Comparison of ENCODE assay signal across 12 cellular contexts in the genomic region with DNA sequence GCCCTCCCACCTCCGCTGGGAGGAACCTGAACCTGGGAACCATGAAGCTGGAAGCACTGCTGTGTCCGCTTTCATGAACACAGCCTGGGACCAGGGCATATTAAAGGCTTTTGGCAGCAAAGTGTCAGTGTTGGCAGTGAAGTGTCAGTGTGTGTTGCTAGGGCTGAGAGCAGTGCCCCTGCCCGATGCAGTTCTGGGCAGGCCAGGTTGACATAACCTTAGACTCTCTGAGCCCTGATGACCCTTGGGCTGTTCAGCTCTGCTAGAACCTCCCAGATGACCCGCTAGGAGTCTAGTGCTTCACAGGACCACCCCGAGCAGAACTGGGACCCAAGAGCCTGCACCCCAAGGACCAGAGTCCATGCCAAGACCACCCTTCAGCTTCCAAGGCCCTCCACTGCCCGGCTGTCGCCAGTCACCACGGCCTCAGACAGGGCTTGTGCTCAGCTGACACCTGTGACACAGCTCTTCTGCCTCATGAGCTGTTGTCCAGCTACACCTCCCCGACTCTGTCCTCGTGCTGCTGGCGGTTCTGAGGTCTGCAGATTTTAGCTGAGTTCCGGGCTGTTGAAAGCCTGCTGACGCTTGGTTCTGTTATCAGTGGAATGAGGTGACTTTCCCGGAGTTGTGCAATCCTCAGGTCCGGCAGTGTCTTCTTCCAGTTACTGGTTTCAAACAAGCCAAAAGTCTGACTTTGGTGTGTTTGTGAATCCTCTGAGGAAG. TPM values are rescaled to one million over a fixed set of nuclear protein-coding genes. Genes with fewer than 3 reads are reported as not detected.
A peak's percentile ranks its signal among the peaks of the same experiment; 100 is the strongest.
DNase-seq lines count a peak whose midpoint lies in the region; ATAC-seq, FAIRE-seq and TF ChIP-seq lines count a peak whose summit lies in the region.
"Not testable (repeated sequence)": the region's sequence is repeated elsewhere in the genome, so short reads cannot be mapped to it uniquely, and the experiment has no call there.
"Had no signal": no experiment of that assay in that cellular context is flagged by ENCODE, and none has a peak within 500 bp of the region (broad histone marks: within the 10 kb centered on the region; RNA-seq: fewer than 3 reads in every experiment).

No MANE protein-coding gene starts in this region.

- intact Hi-C loops in K562 (cut with micrococcal nuclease); heart left ventricle (cut with DNase I); left ventricle myocardium superior (cut with micrococcal nuclease); left lung (cut with DNase I); lower lobe of right lung (cut with DNase I); pancreas (cut with DNase I): not testable (repeated sequence)

- H3K79me2 ChIP-seq in K562 (ENCODE audit: control insufficient read depth, insufficient read depth, low read length) = not testable (repeated sequence)

- H3K4me1 ChIP-seq in K562 (replicated peaks in 1 of 2; ENCODE audit: control insufficient read depth in 2 of 2, insufficient read depth in 2 of 2, low read length in 2 of 2); gastroesophageal sphincter; heart left ventricle; left lung; lower lobe of right lung; pancreas: not testable (repeated sequence)

- not testable (repeated sequence) for H3K4me2 ChIP-seq in K562 (ENCODE audit: insufficient read depth, low read length)

- no CpG with 5 or more reads among the region's 15 CpGs for WGBS in K562 (ENCODE audit: insufficient coverage, low coverage, missing lambda C conversion rate)
- WGBS in gastroesophageal sphincter (ENCODE audit: low coverage in 1 of 2), 2 donors = no CpG with 5 or more reads among the region's 15 CpGs
- no CpG with 5 or more reads among the region's 15 CpGs for WGBS in heart left ventricle, 4 donors
- no CpG with 5 or more reads among the region's 15 CpGs for WGBS in pancreas, 2 donors

- CTCF ChIA-PET in K562 (lab: Yijun Ruan, JAX; ENCODE audit: low intra/inter-chr PET ratio) = not testable (repeated sequence)

- TF ChIP-seq CTCF in K562 (IDR thresholded peaks at IDR 0.05 in 2 of 3, conservative IDR thresholded peaks at IDR 0.05 in 1 of 3; ENCODE audit: insufficient read depth in 2 of 3, low read depth in 1 of 3, low read length in 3 of 3); gastroesophageal sphincter (IDR thresholded peaks at IDR 0.05); heart left ventricle (IDR thresholded peaks at IDR 0.05); left lung (IDR thresholded peaks at IDR 0.05); lower lobe of right lung (IDR thresholded peaks at IDR 0.05); pancreas (IDR thresholded peaks at IDR 0.05): not testable (repeated sequence)

- in situ Hi-C loops in K562 (cut with MboI) = not testable (repeated sequence)

- DNase-seq in K562 (ENCODE audit: extremely low read depth in 1 of 4, low spot score in 3 of 4); heart left ventricle; left ventricle myocardium superior; left lung; lower lobe of right lung; pancreas: not testable (repeated sequence)

- ATAC-seq in K562 (peak; percentile 97), gastroesophageal sphincter (peak; percentile 79), heart left ventricle (peak in 3 of 4 donors; percentile 52 to 60 (median 55)), left ventricle myocardium superior (peak; percentile 50), left lung (peak; percentile 31), lower lobe of right lung (peak; percentile 11 to 16), pancreas (peak in 3 of 4 donors; percentile 35 to 43 (median 38))

- H3K9ac ChIP-seq in K562 (ENCODE audit: insufficient read depth in 1 of 2, low read depth in 2 of 2, low read length in 2 of 2) = not testable (repeated sequence)

- H3K27me3 ChIP-seq in K562 (ENCODE audit: control insufficient read depth in 2 of 2, insufficient read depth in 2 of 2, low read length in 2 of 2); gastroesophageal sphincter; heart left ventricle; left lung; lower lobe of right lung (ENCODE audit: low read depth); pancreas: not testable (repeated sequence)

- H2AFZ ChIP-seq in K562 (ENCODE audit: low read depth, low read length) = not testable (repeated sequence)

- not testable (repeated sequence) for H3K9me1 ChIP-seq in K562 (ENCODE audit: control insufficient read depth, insufficient read depth, low read length)

- not testable (repeated sequence) for BruUV-seq in K562 (replicated peaks; lab: Mats Ljungman, UMichigan)

- POLR2A ChIA-PET in K562 (lab: Yijun Ruan, JAX) = not testable (repeated sequence)

- TF ChIP-seq EP300 in K562 (IDR thresholded peaks at IDR 0.05; ENCODE audit: low read length); gastroesophageal sphincter (IDR thresholded peaks at IDR 0.05): not testable (repeated sequence)

- TF ChIP-seq RAD21 in K562 (CRISPR knock-in tag; conservative IDR thresholded peaks at IDR 0.05 in 1 of 2, IDR thresholded peaks at IDR 0.05 in 1 of 2) = not testable (repeated sequence)

- FAIRE-seq in K562 (lab: Jason Lieb, UNC) = peak; percentile 100
- not testable (repeated sequence) for FAIRE-seq in pancreas (lab: Jason Lieb, UNC)

- H3K4me3 ChIP-seq in K562, gastroesophageal sphincter, heart left ventricle, left lung, lower lobe of right lung, pancreas: not testable (repeated sequence)

- TF ChIP-seq POLR2A in K562 (conservative IDR thresholded peaks at IDR 0.05); gastroesophageal sphincter (IDR thresholded peaks at IDR 0.05); heart left ventricle (IDR thresholded peaks at IDR 0.05): not testable (repeated sequence)

- not testable (repeated sequence) for H3K27ac ChIP-seq in K562 (ENCODE audit: extremely low read depth, low read depth, low read length); gastroesophageal sphincter; heart left ventricle; left lung; lower lobe of right lung; pancreas

- not testable (repeated sequence) for H4K20me1 ChIP-seq in K562 (replicated peaks; ENCODE audit: control insufficient read depth, insufficient read depth, low read length)

- not testable (repeated sequence) for H3K36me3 ChIP-seq in K562 (ENCODE audit: control insufficient read depth, insufficient read depth, low read length); gastroesophageal sphincter; heart left ventricle; left lung; lower lobe of right lung; pancreas

- H3K9me3 ChIP-seq in K562 (replicated peaks; ENCODE audit: control insufficient read depth, insufficient read depth, low read depth, low read length); gastroesophageal sphincter; heart left ventricle; left lung; lower lobe of right lung; pancreas: not testable (repeated sequence)

RNA-seq across cellular contexts. Expression of a gene that starts 11.9 kb away (rescaled TPM):
- 17.6 and 59.1 TPM in 2 replicates for total RNA-seq in K562 (2011; cell fraction: chromatin; rRNA removed; ENCODE audit: low replicate concordance)
- total RNA-seq in K562 (2011; cell fraction: nucleolus; rRNA removed) = 28.7 and 30.2 TPM in 2 replicates
- 20.5 and 23.3 TPM in 2 replicates for total RNA-seq in K562 (2011; cell fraction: nucleoplasm; rRNA removed)
- total RNA-seq in K562 (2014; rRNA removed) = 4.9 and 6.0 TPM in 2 replicates
- total RNA-seq in K562 (2014; rRNA removed; fragmentation: Illumina TruSeq; extraction: Trizol) = 2.4 and 3.3 TPM in 2 replicates
- 7.0 and 7.4 TPM in 2 replicates for total RNA-seq in K562 (2015; rRNA removed; fragmentation: Illumina TruSeq; extraction: Trizol)
- 8.5 and 8.8 TPM in 2 replicates for total RNA-seq in K562 (2021)
- 7.4 and 14.4 TPM in 2 replicates for polyA plus RNA-seq in K562 (2011; rRNA removed)
- polyA plus RNA-seq in K562 (2011; cell fraction: cytosol; rRNA removed) = 9.6 and 14.8 TPM in 2 replicates
- 52.4 and 74.8 TPM in 2 replicates for polyA plus RNA-seq in K562 (2011; cell fraction: nucleus; rRNA removed)
- 9.3 and 10.8 TPM in 2 replicates for polyA plus RNA-seq in K562 (2012)
- 5.4 and 7.2 TPM in 2 replicates for polyA plus RNA-seq in K562 (2014; fragmentation: Illumina TruSeq; extraction: Trizol)
- polyA plus RNA-seq in K562 (2014; fragmentation: Nextera tagmentation; extraction: Ambion mirVana) = under 1 TPM; 0.32 to 0.52 TPM
- polyA plus RNA-seq in K562 (2014; rRNA removed) = 6.0 and 6.9 TPM in 2 replicates
- 6.6 and 10.2 TPM in 2 replicates for polyA minus RNA-seq in K562 (2011; rRNA and poly(A)+ RNA removed)
- polyA minus RNA-seq in K562 (2011; cell fraction: cytosol; rRNA and poly(A)+ RNA removed) = 3.5 and 4.3 TPM in 2 replicates
- 14.1 and 29.7 TPM in 2 replicates for polyA minus RNA-seq in K562 (2011; cell fraction: nucleus; rRNA and poly(A)+ RNA removed)
- 100 to 1,000 TPM in 1 of 4 donors, 10 to 100 TPM in 3; 45.6 to 259 (median 82.1) TPM for total RNA-seq in gastroesophageal sphincter
- 100 to 1,000 TPM in 3 of 9 donors, 10 to 100 TPM in 6; 40.9 to 307 (median 75.7) TPM for total RNA-seq in heart left ventricle
- polyA plus RNA-seq in heart left ventricle = 10 to 100 TPM; 30.8 to 33.0 TPM
- total RNA-seq in left ventricle myocardium superior = 84.0 TPM
- 100 to 1,000 TPM in 1 of 2 donors, 10 to 100 TPM in 1; 81.3 to 101 TPM for total RNA-seq in left lung
- total RNA-seq in lower lobe of right lung = 162 TPM
- 100 to 1,000 TPM in 4 of 6 donors, 10 to 100 TPM in 2; 15.3 to 665 (median 166) TPM for total RNA-seq in pancreas
- polyA plus RNA-seq in pancreas = 100 to 1,000 TPM in 1 of 2 donors, 10 to 100 TPM in 1; 46.1 to 137 TPM

RNA-seq across cellular contexts. Expression of a gene that starts 20.9 kb away (rescaled TPM):
- 26.8 and 57.5 TPM in 2 replicates for total RNA-seq in K562 (2011; cell fraction: chromatin; rRNA removed; ENCODE audit: low replicate concordance)
- 34.0 and 42.2 TPM in 2 replicates for total RNA-seq in K562 (2011; cell fraction: nucleolus; rRNA removed)
- total RNA-seq in K562 (2011; cell fraction: nucleoplasm; rRNA removed) = 22.1 and 27.8 TPM in 2 replicates
- 4.6 and 6.4 TPM in 2 replicates for total RNA-seq in K562 (2014; rRNA removed)
- total RNA-seq in K562 (2014; rRNA removed; fragmentation: Illumina TruSeq; extraction: Trizol) = 2.2 and 3.5 TPM in 2 replicates
- total RNA-seq in K562 (2015; rRNA removed; fragmentation: Illumina TruSeq; extraction: Trizol) = 6.6 and 6.9 TPM in 2 replicates
- 7.6 and 9.3 TPM in 2 replicates for total RNA-seq in K562 (2021)
- 7.2 and 14.8 TPM in 2 replicates for polyA plus RNA-seq in K562 (2011; rRNA removed)
- 11.2 and 13.8 TPM in 2 replicates for polyA plus RNA-seq in K562 (2011; cell fraction: cytosol; rRNA removed)
- polyA plus RNA-seq in K562 (2011; cell fraction: nucleus; rRNA removed) = 42.4 and 58.8 TPM in 2 replicates
- polyA plus RNA-seq in K562 (2012) = 9.7 and 11.2 TPM in 2 replicates
- polyA plus RNA-seq in K562 (2014; fragmentation: Illumina TruSeq; extraction: Trizol) = 5.0 and 6.5 TPM in 2 replicates
- polyA plus RNA-seq in K562 (2014; fragmentation: Nextera tagmentation; extraction: Ambion mirVana) = under 1 TPM; 0.27 to 0.50 TPM
- polyA plus RNA-seq in K562 (2014; rRNA removed) = 6.1 and 7.2 TPM in 2 replicates
- polyA minus RNA-seq in K562 (2011; rRNA and poly(A)+ RNA removed) = 5.8 and 10.2 TPM in 2 replicates
- polyA minus RNA-seq in K562 (2011; cell fraction: cytosol; rRNA and poly(A)+ RNA removed) = 4.3 and 5.0 TPM in 2 replicates
- polyA minus RNA-seq in K562 (2011; cell fraction: nucleus; rRNA and poly(A)+ RNA removed) = 12.0 and 25.4 TPM in 2 replicates
- 100 to 1,000 TPM in 1 of 4 donors, 10 to 100 TPM in 3; 50.4 to 111 (median 81.5) TPM for total RNA-seq in gastroesophageal sphincter
- total RNA-seq in heart left ventricle = 100 to 1,000 TPM in 3 of 9 donors, 10 to 100 TPM in 6; 51.6 to 301 (median 82.4) TPM
- 10 to 100 TPM; 34.5 to 34.6 TPM for polyA plus RNA-seq in heart left ventricle
- total RNA-seq in left ventricle myocardium superior = 96.3 TPM
- 100 to 1,000 TPM in 1 of 2 donors, 10 to 100 TPM in 1; 95.5 to 124 TPM for total RNA-seq in left lung
- 175 TPM for total RNA-seq in lower lobe of right lung
- total RNA-seq in pancreas = 100 to 1,000 TPM in 3 of 6 donors, 10 to 100 TPM in 3; 14.0 to 789 (median 112) TPM
- polyA plus RNA-seq in pancreas = 100 to 1,000 TPM in 1 of 2 donors, 10 to 100 TPM in 1; 40.3 to 130 TPM
- polyA plus RNA-seq: CD14-positive monocyte had no signal

RNA-seq across cellular contexts. Expression of a gene that starts 30.8 kb away (rescaled TPM):
- total RNA-seq in K562 (2011; cell fraction: chromatin; rRNA removed; ENCODE audit: low replicate concordance) = 48.5 and 121 TPM in 2 replicates
- total RNA-seq in K562 (2011; cell fraction: nucleolus; rRNA removed) = 102 and 121 TPM in 2 replicates
- total RNA-seq in K562 (2011; cell fraction: nucleoplasm; rRNA removed) = 59.5 and 73.2 TPM in 2 replicates
- total RNA-seq in K562 (2014; rRNA removed) = 29.0 and 31.1 TPM in 2 replicates
- 9.3 and 13.1 TPM in 2 replicates for total RNA-seq in K562 (2014; rRNA removed; fragmentation: Illumina TruSeq; extraction: Trizol)
- total RNA-seq in K562 (2015; rRNA removed; fragmentation: Illumina TruSeq; extraction: Trizol) = 18.6 and 19.4 TPM in 2 replicates
- total RNA-seq in K562 (2021) = 27.6 and 28.5 TPM in 2 replicates
- polyA plus RNA-seq in K562 (2011; rRNA removed) = 11.9 and 25.1 TPM in 2 replicates
- 31.8 and 33.4 TPM in 2 replicates for polyA plus RNA-seq in K562 (2011; cell fraction: cytosol; rRNA removed)
- polyA plus RNA-seq in K562 (2011; cell fraction: nucleus; rRNA removed) = 168 and 185 TPM in 2 replicates
- 27.9 and 39.5 TPM in 2 replicates for polyA plus RNA-seq in K562 (2012)
- 30.4 and 31.8 TPM in 2 replicates for polyA plus RNA-seq in K562 (2014; fragmentation: Illumina TruSeq; extraction: Trizol)
- polyA plus RNA-seq in K562 (2014; fragmentation: Nextera tagmentation; extraction: Ambion mirVana) = 1 to 10 TPM; 6.4 to 7.3 TPM
- polyA plus RNA-seq in K562 (2014; rRNA removed) = 31.9 and 35.1 TPM in 2 replicates
- polyA minus RNA-seq in K562 (2011; rRNA and poly(A)+ RNA removed) = 11.3 and 11.5 TPM in 2 replicates
- polyA minus RNA-seq in K562 (2011; cell fraction: cytosol; rRNA and poly(A)+ RNA removed) = 9.3 and 12.2 TPM in 2 replicates
- 38.9 and 52.6 TPM in 2 replicates for polyA minus RNA-seq in K562 (2011; cell fraction: nucleus; rRNA and poly(A)+ RNA removed)
- total RNA-seq in gastroesophageal sphincter = 10 to 100 TPM; 12.3 to 17.4 (median 14.6) TPM
- total RNA-seq in heart left ventricle = 10 to 100 TPM in 8 of 9 donors, 1 to 10 TPM in 1; 9.4 to 17.8 (median 12.8) TPM
- 10 to 100 TPM; 11.3 to 14.3 TPM for polyA plus RNA-seq in heart left ventricle
- total RNA-seq in left ventricle myocardium superior = 11.5 TPM
- total RNA-seq in left lung = 10 to 100 TPM; 16.2 to 17.8 TPM
- 16.5 TPM for total RNA-seq in lower lobe of right lung
- total RNA-seq in pancreas = 10 to 100 TPM in 4 of 6 donors, 1 to 10 TPM in 2; 8.2 to 12.6 (median 11.0) TPM
- polyA plus RNA-seq in pancreas = 10 to 100 TPM; 32.0 to 39.7 TPM

RNA-seq across cellular contexts. Expression of a gene that starts 35.5 kb away (rescaled TPM):
- 2.1 and 3.8 TPM in 2 replicates for total RNA-seq in K562 (2011; cell fraction: chromatin; rRNA removed; ENCODE audit: low replicate concordance)
- 1.8 TPM in 2 replicates for total RNA-seq in K562 (2011; cell fraction: nucleolus; rRNA removed)
- total RNA-seq in K562 (2011; cell fraction: nucleoplasm; rRNA removed) = 0.76 and 0.81 TPM in 2 replicates
- 0.45 and 0.77 TPM in 2 replicates for total RNA-seq in K562 (2014; rRNA removed)
- 0.07 TPM in 1 of 2 replicates, not detected in the other for total RNA-seq in K562 (2014; rRNA removed; fragmentation: Illumina TruSeq; extraction: Trizol)
- total RNA-seq in K562 (2015; rRNA removed; fragmentation: Illumina TruSeq; extraction: Trizol) = 0.26 and 0.29 TPM in 2 replicates
- total RNA-seq in K562 (2021) = 1.3 and 1.4 TPM in 2 replicates
- 0.10 and 0.26 TPM in 2 replicates for polyA plus RNA-seq in K562 (2011; rRNA removed)
- polyA plus RNA-seq in K562 (2011; cell fraction: cytosol; rRNA removed) = 0.13 and 0.19 TPM in 2 replicates
- 1.6 and 1.7 TPM in 2 replicates for polyA plus RNA-seq in K562 (2011; cell fraction: nucleus; rRNA removed)
- polyA plus RNA-seq in K562 (2012) = 0.66 and 1.9 TPM in 2 replicates
- polyA plus RNA-seq in K562 (2014; fragmentation: Illumina TruSeq; extraction: Trizol) = 0.18 and 0.19 TPM in 2 replicates
- under 1 TPM; 0.03 to 0.04 TPM for polyA plus RNA-seq in K562 (2014; fragmentation: Nextera tagmentation; extraction: Ambion mirVana)
- 0.27 and 0.50 TPM in 2 replicates for polyA plus RNA-seq in K562 (2014; rRNA removed)
- 0.14 TPM in 1 of 2 replicates, not detected in the other for polyA minus RNA-seq in K562 (2011; rRNA and poly(A)+ RNA removed)
- polyA minus RNA-seq in K562 (2011; cell fraction: cytosol; rRNA and poly(A)+ RNA removed) = not detected in 2 replicates
- 0.54 and 1.6 TPM in 2 replicates for polyA minus RNA-seq in K562 (2011; cell fraction: nucleus; rRNA and poly(A)+ RNA removed)
- 1 to 10 TPM in 1 of 4 donors, under 1 TPM in 2, not detected in 1; 0.47 to 1.7 (median 0.81) TPM for total RNA-seq in gastroesophageal sphincter
- total RNA-seq in heart left ventricle = 1 to 10 TPM in 1 of 9 donors, under 1 TPM in 6, not detected in 2; 0.14 to 3.0 (median 0.69) TPM
- 1 to 10 TPM in 1 of 2 donors, under 1 TPM in 1; 0.11 to 1.0 TPM for polyA plus RNA-seq in heart left ventricle
- total RNA-seq in left ventricle myocardium superior = 0.52 TPM
- total RNA-seq in left lung = under 1 TPM; 0.23 to 0.47 TPM
- 1.1 TPM for total RNA-seq in lower lobe of right lung
- total RNA-seq in pancreas = 1 to 10 TPM in 1 of 6 donors, under 1 TPM in 5; 0.23 to 1.5 (median 0.71) TPM
- polyA plus RNA-seq in pancreas = 1 to 10 TPM; 1.3 to 2.7 TPM
- total RNA-seq: GM23248, H7 had no signal
- polyA plus RNA-seq: A549; CD14-positive monocyte; CD8-positive, alpha-beta memory T cell; GM23248 had no signal

RNA-seq across cellular contexts. Expression of a gene that starts 43.7 kb away (rescaled TPM):
- total RNA-seq in K562 (2011; cell fraction: chromatin; rRNA removed; ENCODE audit: low replicate concordance) = 247 and 681 TPM in 2 replicates
- total RNA-seq in K562 (2011; cell fraction: nucleolus; rRNA removed) = 350 and 365 TPM in 2 replicates
- total RNA-seq in K562 (2011; cell fraction: nucleoplasm; rRNA removed) = 202 and 277 TPM in 2 replicates
- 45.0 and 45.1 TPM in 2 replicates for total RNA-seq in K562 (2014; rRNA removed)
- total RNA-seq in K562 (2014; rRNA removed; fragmentation: Illumina TruSeq; extraction: Trizol) = 27.0 and 35.5 TPM in 2 replicates
- total RNA-seq in K562 (2015; rRNA removed; fragmentation: Illumina TruSeq; extraction: Trizol) = 33.6 and 34.5 TPM in 2 replicates
- total RNA-seq in K562 (2021) = 88.4 and 94.6 TPM in 2 replicates
- polyA plus RNA-seq in K562 (2011; rRNA removed) = 38.8 and 84.8 TPM in 2 replicates
- 32.7 and 35.6 TPM in 2 replicates for polyA plus RNA-seq in K562 (2011; cell fraction: cytosol; rRNA removed)
- polyA plus RNA-seq in K562 (2011; cell fraction: nucleus; rRNA removed) = 626 and 727 TPM in 2 replicates
- polyA plus RNA-seq in K562 (2012) = 63.3 and 102 TPM in 2 replicates
- polyA plus RNA-seq in K562 (2014; fragmentation: Illumina TruSeq; extraction: Trizol) = 45.1 and 50.3 TPM in 2 replicates
- 1 to 10 TPM; 3.3 to 7.8 TPM for polyA plus RNA-seq in K562 (2014; fragmentation: Nextera tagmentation; extraction: Ambion mirVana)
- 58.3 and 61.3 TPM in 2 replicates for polyA plus RNA-seq in K562 (2014; rRNA removed)
- 63.6 and 66.0 TPM in 2 replicates for polyA minus RNA-seq in K562 (2011; rRNA and poly(A)+ RNA removed)
- polyA minus RNA-seq in K562 (2011; cell fraction: cytosol; rRNA and poly(A)+ RNA removed) = 45.1 and 49.1 TPM in 2 replicates
- 128 and 164 TPM in 2 replicates for polyA minus RNA-seq in K562 (2011; cell fraction: nucleus; rRNA and poly(A)+ RNA removed)
- 10 to 100 TPM; 18.8 to 52.5 (median 25.8) TPM for total RNA-seq in gastroesophageal sphincter
- 10 to 100 TPM; 24.5 to 51.8 (median 36.4) TPM for total RNA-seq in heart left ventricle
- 10 to 100 TPM; 29.3 to 35.1 TPM for polyA plus RNA-seq in heart left ventricle
- total RNA-seq in left ventricle myocardium superior = 31.5 TPM
- total RNA-seq in left lung = 10 to 100 TPM; 65.4 to 67.9 TPM
- 64.2 TPM for total RNA-seq in lower lobe of right lung
- 10 to 100 TPM; 21.4 to 46.3 (median 25.6) TPM for total RNA-seq in pancreas
- 100 to 1,000 TPM; 117 to 163 TPM for polyA plus RNA-seq in pancreas

Comparison
In these comparisons a context has a peak if more than half of its experiments do, and no peak if none do; other contexts are left out.
1. ATAC-seq: peak in every context shown above with its lines; median percentile 97 in K562; 79 in gastroesophageal sphincter; 55 in heart left ventricle; 50 in left ventricle myocardium superior; 38 in pancreas; 31 in left lung; 14 in lower lobe of right lung.